Comparison of ENCODE assay signal across 1 cellular context in the genomic region with DNA sequence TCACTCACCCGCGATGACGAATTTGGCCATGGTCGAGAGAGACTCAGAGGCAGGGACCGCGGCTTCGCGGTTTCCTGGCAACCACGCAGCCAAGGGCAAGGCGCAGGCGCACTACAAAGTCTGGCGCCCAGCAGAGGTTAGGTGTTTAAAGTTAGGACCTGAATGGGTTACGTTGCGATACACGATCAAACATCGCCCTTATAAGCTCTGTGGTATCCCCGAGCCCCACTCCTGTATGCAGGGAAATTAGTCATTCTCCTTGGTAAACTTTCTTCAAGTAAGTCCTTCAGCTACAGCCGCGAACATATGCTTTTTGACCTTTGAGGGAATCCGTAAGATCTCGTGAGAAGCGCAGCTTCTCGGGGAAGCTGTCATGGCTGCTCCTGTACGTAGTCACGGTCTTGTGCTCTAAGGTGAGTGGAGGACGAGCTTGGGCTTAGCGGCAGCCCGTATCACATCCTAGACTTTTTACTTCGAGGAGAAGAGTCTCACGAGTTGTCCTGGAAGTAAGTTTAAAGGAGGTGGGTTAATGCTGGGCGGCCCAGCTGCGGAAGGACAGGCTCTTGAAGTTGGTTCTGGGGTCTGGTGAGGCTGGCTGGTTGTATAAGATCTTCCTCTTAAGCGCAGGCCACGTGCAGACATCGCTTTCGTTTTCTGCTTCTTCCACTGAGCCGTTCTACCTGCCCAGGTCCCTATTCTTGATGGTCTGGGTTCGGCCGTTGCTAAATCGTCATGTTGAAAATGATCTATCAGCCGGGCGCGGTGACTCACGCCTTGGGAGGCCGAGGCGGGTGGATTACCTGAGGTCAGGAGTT.
TF ChIP-seq lines count a peak whose summit lies in the region.

Gene FASTKD2 (plus strand): TSS at position 365 of the 815 bp plus-strand sequence. CDS start 1,088 bp downstream, outside the sequence.
Gene MDH1B (minus strand): TSS at position 87 of the 815 bp plus-strand sequence. CDS start 57 bp downstream, at position 30.

TF ChIP-seq in endothelial cell of umbilical vein, 7 proteins besides CTCF, POLR2A, EP300 and RAD21:
- TF ChIP-seq GATA2 (IDR thresholded peaks at IDR 0.05; ENCODE audit: insufficient read depth, insufficient read length, low read depth, low read length) (no peak), MAX (IDR thresholded peaks at IDR 0.05; ENCODE audit: insufficient read depth, insufficient read length) (peak; percentile 1), JUN (IDR thresholded peaks at IDR 0.05; ENCODE audit: borderline replicate concordance, insufficient read depth, insufficient read length, low read depth) (no peak), MYC (IDR thresholded peaks at IDR 0.05; ENCODE audit: low read depth, low read length) (peak; percentile 38), FOS (IDR thresholded peaks at IDR 0.05; ENCODE audit: borderline replicate concordance, insufficient read depth, low read length) (peak; percentile 49), POLR2AphosphoS5 (IDR thresholded peaks at IDR 0.05; ENCODE audit: insufficient read depth, low read depth, low read length) (peak; percentile 73), EZH2 (IDR thresholded peaks at IDR 0.05; ENCODE audit: borderline replicate concordance, low read depth, low read length, severe bottlenecking) (no peak)
TF ChIP-seq in endothelial cell of umbilical vein: peak in this region for 4.
